29 cellular contexts compared by ENCODE assay signal in genomic region chr10:119339099-119339498, GRCh38.
DNase-seq lines count a peak whose midpoint lies in the region; ATAC-seq and TF ChIP-seq lines count a peak whose summit lies in the region.
"Had no signal": no experiment of that assay in that cellular context is flagged by ENCODE, and none has a peak within 500 bp of the region (broad histone marks: within the 10 kb centered on the region; RNA-seq: fewer than 3 reads in every experiment).

No MANE protein-coding gene starts in this region.

- DNase-seq in left cardiac atrium = peak; percentile 9
- DNase-seq in heart right ventricle = no peak
- no peak for DNase-seq in endothelial cell (ENCODE audit: low spot score)
- peak; percentile 8 for DNase-seq in osteoblast (ENCODE audit: insufficient read length, low spot score, missing footprints)
- DNase-seq in medulla oblongata (ENCODE audit: extremely low spot score) = no peak
- no peak for DNase-seq in left lung
- DNase-seq in Karpas-422 = no peak
- DNase-seq: activated CD4-positive, alpha-beta T cell treated with anti-CD3 and anti-CD28 coated beads, Interleukin-2, amount 10 ng/mL, durations not matched to agents 24 days and 14 days; activated effector memory CD4-positive, alpha-beta T cell treated with Interleukin-2 at 50 U/mL for 16 hours; activated naive CD8-positive, alpha-beta T cell treated with anti-CD3 and anti-CD28 coated beads for 36 hours; activated T-cell treated with anti-CD3 and anti-CD28 coated beads, Interleukin-2, amount 50 U/mL, for 1 hour; anterior cingulate cortex; colonic mucosa; DMS153; effector CD8-positive, alpha-beta T cell; immature natural killer cell; left colon; NCI-H1105; NCI-H187 treated with DMSO at 0.1 percent for 48 hours; NCI-H69; stimulated activated naive B cell treated with anti-CD40 and anti-IgM and Interleukin-4, amounts not matched to agents 10 μg/mL and 1 μg/mL and 100 μg/mL, for 72 hours had no signal

- H3K36me3 ChIP-seq in heart right ventricle (peaks cover 0 to 6% (median 0%) of the 10 kb centered on the region in 9 donors), osteoblast (ENCODE audit: insufficient read depth, low read length) (no peaks in the 10 kb centered on the region), left lung (no peaks in the 10 kb centered on the region), Karpas-422 (ENCODE audit: insufficient read depth, low read length) (no peaks in the 10 kb centered on the region)
- H3K36me3 ChIP-seq: BLaER1 treated with 17β-estradiol and CSF1 and Interleukin-3, amounts not matched to agents 10 nM and 100 nM; colonic mucosa; neutrophil; SJSA1; suprapubic skin had no signal

- H4K20me1 ChIP-seq in osteoblast (ENCODE audit: insufficient read depth, low read length) (peaks cover 2% of the 10 kb centered on the region), Karpas-422 (ENCODE audit: insufficient read depth, low read depth, low read length) (peaks cover 20% of the 10 kb centered on the region)

- H3K4me1 Mint-ChIP-seq in endothelial cell (ENCODE audit: unreplicated experiment) = peaks cover 65% of the 10 kb centered on the region
- H3K4me1 Mint-ChIP-seq: WTC11 had no signal

- H2AFZ ChIP-seq in osteoblast (ENCODE audit: low read length) = no peak overlapping the region
- H2AFZ ChIP-seq in Karpas-422 (ENCODE audit: low read length) = no peak overlapping the region

- no peak for TF ChIP-seq CTCF in heart right ventricle (IDR thresholded peaks at IDR 0.05)
- no peak for TF ChIP-seq CTCF in endothelial cell (IDR thresholded peaks at IDR 0.05; ENCODE audit: unreplicated experiment)
- no peak for TF ChIP-seq CTCF in osteoblast (IDR thresholded peaks at IDR 0.05; ENCODE audit: extremely low read depth, low read depth, low read length)
- no peak for TF ChIP-seq CTCF in left lung (IDR thresholded peaks at IDR 0.05)

- H3K9me3 ChIP-seq in heart right ventricle (peaks cover 0 to 4% (median 0%) of the 10 kb centered on the region in 11 donors), osteoblast (ENCODE audit: low read depth, low read length) (no peaks in the 10 kb centered on the region), left lung (no peaks in the 10 kb centered on the region), Karpas-422 (ENCODE audit: low read length) (no peaks in the 10 kb centered on the region)
- H3K9me3 ChIP-seq: BLaER1 treated with 17β-estradiol and CSF1 and Interleukin-3, amounts not matched to agents 10 nM and 100 nM; colonic mucosa; neutrophil; SJSA1; suprapubic skin had no signal

- H3K9me2 ChIP-seq in Karpas-422 (replicated peaks; ENCODE audit: insufficient read depth, low read length) = no peaks in the 10 kb centered on the region

- peak overlapping the region; percentile 97 for H3K27ac Mint-ChIP-seq in endothelial cell (ENCODE audit: unreplicated experiment)
- H3K27ac Mint-ChIP-seq: activated CD4-positive, alpha-beta T cell treated with anti-CD3 and anti-CD28 coated beads, Interleukin-2, amount 10 ng/mL, durations not matched to agents 24 days and 14 days; activated naive CD8-positive, alpha-beta T cell treated with anti-CD3 and anti-CD28 coated beads for 36 hours; progenitor cell of endocrine pancreas; stimulated activated naive B cell treated with anti-CD40 and anti-IgM and Interleukin-4, amounts not matched to agents 10 μg/mL and 1 μg/mL and 100 μg/mL, for 72 hours; WTC11 had no signal

- H3K9ac ChIP-seq in Karpas-422 (ENCODE audit: low read length) = no peak overlapping the region
- H3K9ac ChIP-seq: BLaER1 treated with 17β-estradiol and CSF1 and Interleukin-3, amounts not matched to agents 10 nM and 100 nM had no signal

- H3K79me2 ChIP-seq in osteoblast (ENCODE audit: insufficient read depth, low read length) (no peaks in the 10 kb centered on the region), Karpas-422 (ENCODE audit: low read length) (no peaks in the 10 kb centered on the region)

- H3K4me1 ChIP-seq in heart right ventricle (peaks cover 27 to 91% (median 62%) of the 10 kb centered on the region in 9 donors), osteoblast (ENCODE audit: insufficient read depth, low read length) (peaks cover 5% of the 10 kb centered on the region), left lung (peaks cover 0 to 30% of the 10 kb centered on the region in 2 donors), Karpas-422 (ENCODE audit: low read length) (no peaks in the 10 kb centered on the region)
- H3K4me1 ChIP-seq: colonic mucosa had no signal

- H3K9me3 Mint-ChIP-seq in endothelial cell (ENCODE audit: unreplicated experiment) = no peaks in the 10 kb centered on the region
- H3K9me3 Mint-ChIP-seq: activated CD4-positive, alpha-beta T cell treated with anti-CD3 and anti-CD28 coated beads, Interleukin-2, amount 10 ng/mL, durations not matched to agents 24 days and 14 days; activated naive CD8-positive, alpha-beta T cell treated with anti-CD3 and anti-CD28 coated beads for 36 hours; stimulated activated naive B cell treated with anti-CD40 and anti-IgM and Interleukin-4, amounts not matched to agents 10 μg/mL and 1 μg/mL and 100 μg/mL, for 72 hours; WTC11 had no signal

- intact Hi-C loops in left cardiac atrium (cut with DNase I) (loop anchor here in 1 of 2 donors (5.0 kb wide), 1 partner anchor 57 kb away; no protein-coding TSS in a partner anchor), heart right ventricle (cut with DNase I) (loop anchor here in 3 of 10 donors (5.0 kb wide), 2 partner anchors 57 to 83 kb away; no protein-coding TSS in a partner anchor), left lung (cut with DNase I) (no loop called here)

- 92 to 93% methylated on average over 9 of the region's 9 CpGs for WGBS in heart right ventricle, 2 donors

- H3K27ac ChIP-seq in heart right ventricle (no peak overlapping the region), osteoblast (ENCODE audit: low read depth, low read length) (no peak overlapping the region), left lung (no peak overlapping the region), Karpas-422 (ENCODE audit: low read length) (no peak overlapping the region)
- H3K27ac ChIP-seq: BLaER1 treated with 17β-estradiol and CSF1 and Interleukin-3, amounts not matched to agents 10 nM and 100 nM; colonic mucosa; epithelial cell of prostate; neutrophil; SJSA1; suprapubic skin had no signal

- no peaks in the 10 kb centered on the region for H3K27me3 ChIP-seq in heart right ventricle
- H3K27me3 ChIP-seq in osteoblast (ENCODE audit: insufficient read depth, low read length) = no peaks in the 10 kb centered on the region
- no peaks in the 10 kb centered on the region for H3K27me3 ChIP-seq in left lung
- H3K27me3 ChIP-seq in Karpas-422 (ENCODE audit: low read length) = no peaks in the 10 kb centered on the region
- H3K27me3 ChIP-seq: BLaER1 treated with 17β-estradiol and CSF1 and Interleukin-3, amounts not matched to agents 10 nM and 100 nM; colonic mucosa; neutrophil; SJSA1; suprapubic skin had no signal

- H3K27me3 Mint-ChIP-seq in endothelial cell (ENCODE audit: unreplicated experiment) = peaks cover 39% of the 10 kb centered on the region
- H3K27me3 Mint-ChIP-seq: activated CD4-positive, alpha-beta T cell treated with anti-CD3 and anti-CD28 coated beads, Interleukin-2, amount 10 ng/mL, durations not matched to agents 24 days and 14 days; activated naive CD8-positive, alpha-beta T cell treated with anti-CD3 and anti-CD28 coated beads for 36 hours; progenitor cell of endocrine pancreas; stimulated activated naive B cell treated with anti-CD40 and anti-IgM and Interleukin-4, amounts not matched to agents 10 μg/mL and 1 μg/mL and 100 μg/mL, for 72 hours had no signal

- H3K36me3 Mint-ChIP-seq in endothelial cell (ENCODE audit: low read depth, unreplicated experiment) = peaks cover 60% of the 10 kb centered on the region
- H3K36me3 Mint-ChIP-seq: WTC11 had no signal

- H3K4me2 ChIP-seq in osteoblast (ENCODE audit: insufficient read depth, low read length) = no peak overlapping the region
- H3K4me2 ChIP-seq in Karpas-422 (ENCODE audit: low read depth, low read length, poor library complexity, severe bottlenecking) = no peak overlapping the region

- H3K4me3 ChIP-seq in heart right ventricle (no peak overlapping the region), osteoblast (ENCODE audit: insufficient read depth, low read length) (no peak overlapping the region), left lung (no peak overlapping the region), Karpas-422 (ENCODE audit: low read length) (no peak overlapping the region)
- H3K4me3 ChIP-seq: BLaER1 treated with 17β-estradiol and CSF1 and Interleukin-3, amounts not matched to agents 10 nM and 100 nM; colonic mucosa; K562; SJSA1; suprapubic skin had no signal

- ATAC-seq in left cardiac atrium (no peak), heart right ventricle (no peak), left lung (no peak)
- ATAC-seq: K562; left colon; stimulated activated naive B cell treated with anti-CD40 and anti-IgM and Interleukin-4, amounts not matched to agents 10 μg/mL and 1 μg/mL and 100 μg/mL, for 72 hours; WTC11 had no signal

- no peak overlapping the region for H3K4me3 Mint-ChIP-seq in endothelial cell (ENCODE audit: unreplicated experiment)
- H3K4me3 Mint-ChIP-seq: activated CD4-positive, alpha-beta T cell treated with anti-CD3 and anti-CD28 coated beads, Interleukin-2, amount 10 ng/mL, durations not matched to agents 24 days and 14 days; activated naive CD8-positive, alpha-beta T cell treated with anti-CD3 and anti-CD28 coated beads for 36 hours; immature natural killer cell; stimulated activated naive B cell treated with anti-CD40 and anti-IgM and Interleukin-4, amounts not matched to agents 10 μg/mL and 1 μg/mL and 100 μg/mL, for 72 hours; WTC11 had no signal

Comparison
In these comparisons a context has a peak if more than half of its experiments do, and no peak if none do; other contexts are left out.
1. DNase-seq: peak in left cardiac atrium (single experiment) and osteoblast (single experiment); none in heart right ventricle (0 of 2), endothelial cell (single experiment), medulla oblongata (single experiment), left lung (0 of 2) and Karpas-422 (single experiment).